16 cellular contexts compared by ENCODE assay signal in genomic region chr21:44957901-44958451, GRCh38. TPM values are rescaled to one million over a fixed set of nuclear protein-coding genes. Genes with fewer than 3 reads are reported as not detected.
A peak's percentile ranks its signal among the peaks of the same experiment; 100 is the strongest.
DNase-seq lines count a peak whose midpoint lies in the region; ATAC-seq and TF ChIP-seq lines count a peak whose summit lies in the region.
"Had no signal": no experiment of that assay in that cellular context is flagged by ENCODE, and none has a peak within 500 bp of the region (broad histone marks: within the 10 kb centered on the region; RNA-seq: fewer than 3 reads in every experiment).

No MANE protein-coding gene starts in this region.

- TF ChIP-seq POLR2A in breast epithelium (IDR thresholded peaks at IDR 0.05) = no peak

- intact Hi-C loops in breast epithelium (cut with DNase I; ENCODE audit: low total_unique reads) = loop anchor here (10.0 kb wide), 1 partner anchor 117 kb away; the partner anchor contains the start of gene ADARB1
- intact Hi-C loops in mammary epithelial cell (cut with micrococcal nuclease) = no loop called here
- intact Hi-C loops in Right ventricle myocardium superior (cut with DNase I) = no loop called here
- intact Hi-C loops in aorta (cut with DNase I) = loop anchor here (5.0 to 10.0 kb wide), 3 partner anchors 59 to 337 kb away; no protein-coding TSS in a partner anchor

- TF ChIP-seq CTCF in breast epithelium (IDR thresholded peaks at IDR 0.05) (no peak), mammary epithelial cell (conservative IDR thresholded peaks at IDR 0.05 in 1 of 2, IDR thresholded peaks at IDR 0.05 in 1 of 2; ENCODE audit: extremely low read depth in 1 of 2, insufficient read depth in 1 of 2, low read depth in 1 of 2, low read length in 2 of 2) (no peak), osteoblast (IDR thresholded peaks at IDR 0.05; ENCODE audit: extremely low read depth, low read depth, low read length) (no peak)

- H2AFZ ChIP-seq in mammary epithelial cell (ENCODE audit: low read depth, low read length) (no peak overlapping the region), osteoblast (ENCODE audit: low read length) (no peak overlapping the region)

- CTCF ChIA-PET in mammary epithelial cell (lab: Charles Lee; ENCODE audit: low non-redundant PET) = no interaction called here

- BruUV-seq in mammary epithelial cell (replicated peaks; lab: Mats Ljungman, UMichigan) = no TSS peak

- in situ Hi-C loops in mammary epithelial cell (cut with MboI; ENCODE audit: low sequenced_read_pairs in 2 of 2) = no loop called here

- H3K27me3 ChIP-seq in breast epithelium (no peaks in the 10 kb centered on the region), mammary epithelial cell (ENCODE audit: insufficient read depth, low read length) (no peaks in the 10 kb centered on the region), osteoblast (ENCODE audit: insufficient read depth, low read length) (no peaks in the 10 kb centered on the region), aorta (ENCODE audit: control insufficient read depth in 1 of 2, insufficient read depth in 2 of 2, low read length in 1 of 2) (no peaks in the 10 kb centered on the region)

- H4K20me1 ChIP-seq in mammary epithelial cell (ENCODE audit: insufficient read depth, low read length) = no peaks in the 10 kb centered on the region
- peaks cover 44% of the 10 kb centered on the region for H4K20me1 ChIP-seq in osteoblast (ENCODE audit: insufficient read depth, low read length)

- H3K4me2 ChIP-seq in mammary epithelial cell (ENCODE audit: insufficient read depth, low read depth, low read length) (no peak overlapping the region), osteoblast (ENCODE audit: insufficient read depth, low read length) (no peak overlapping the region)

- H3K36me3 ChIP-seq in breast epithelium (no peaks in the 10 kb centered on the region), mammary epithelial cell (ENCODE audit: insufficient read depth, low read length) (peaks cover 6% of the 10 kb centered on the region), osteoblast (ENCODE audit: insufficient read depth, low read length) (peaks cover 19% of the 10 kb centered on the region), aorta (ENCODE audit: control insufficient read depth in 1 of 2, insufficient read depth in 2 of 2, low read length in 1 of 2) (no peaks in the 10 kb centered on the region)

- 76% methylated on average over 15 of the region's 26 CpGs for WGBS in mammary epithelial cell (ENCODE audit: low coverage, missing lambda C conversion rate)
- 53 to 59% methylated on average over 21 to 26 of the region's 26 CpGs for WGBS in aorta, 2 donors

- no peak overlapping the region for H3K9ac ChIP-seq in mammary epithelial cell (ENCODE audit: insufficient read depth, low read length)

- no peak for DNase-seq in breast epithelium (ENCODE audit: low spot score in 2 of 2)
- no peak for DNase-seq in mammary epithelial cell
- DNase-seq in Right ventricle myocardium superior = peak; percentile 56
- no peak for DNase-seq in osteoblast (ENCODE audit: insufficient read length, low spot score, missing footprints)
- DNase-seq in aorta = peak; percentile 54 to 78
- DNase-seq in stimulated activated CD4-positive, alpha-beta T cell treated with anti-CD3 and anti-CD28 coated beads, Interleukin-2, amount 100 ng/mL, for 24 hours = no peak
- no peak for DNase-seq in NCI-H146 (lab: John Stamatoyannopoulos, UW)
- DNase-seq: 8988T; activated CD4-positive, CD25-positive, alpha-beta regulatory T cell treated with anti-CD3 and anti-CD28 coated beads, Interleukin-2, amount 50 U/mL, for 72 hours; amniotic stem cell; MM.1S; NCI-H2171; NK-92 treated with Interleukin-12 subunit alpha and Interleukin-12 subunit beta, amount 100 ng/mL, for 24 hours; stimulated activated CD4-positive, alpha-beta T cell treated with anti-CD3 and anti-CD28 coated beads, Interleukin-4, amount 100 ng/mL, for 4 hours; stimulated activated naive CD4-positive, alpha-beta T cell had no signal

- dilution Hi-C loops in mammary epithelial cell (cut with HindIII; ENCODE audit: low sequenced_read_pairs) = no loop called here

- H3K4me1 ChIP-seq in breast epithelium (peaks cover 18 to 24% of the 10 kb centered on the region in 2 donors), mammary epithelial cell (ENCODE audit: insufficient read depth, low read length) (peaks cover 28% of the 10 kb centered on the region), osteoblast (ENCODE audit: insufficient read depth, low read length) (peaks cover 30% of the 10 kb centered on the region), aorta (ENCODE audit: control insufficient read depth in 1 of 2, insufficient read depth in 2 of 2, low read length in 2 of 2) (no peaks in the 10 kb centered on the region)

- H3K79me2 ChIP-seq in mammary epithelial cell (ENCODE audit: insufficient read depth, low read length) = peaks cover 73% of the 10 kb centered on the region
- peaks cover 55% of the 10 kb centered on the region for H3K79me2 ChIP-seq in osteoblast (ENCODE audit: insufficient read depth, low read length)

- H3K4me3 ChIP-seq in breast epithelium = peak overlapping the region in 2 of 3 donors; percentile 5 to 53
- H3K4me3 ChIP-seq in mammary epithelial cell (replicated peaks in 1 of 3; ENCODE audit: insufficient read depth in 1 of 3, low read depth in 2 of 3, low read length in 3 of 3) = no peak overlapping the region
- no peak overlapping the region for H3K4me3 ChIP-seq in osteoblast (ENCODE audit: insufficient read depth, low read length)
- H3K4me3 ChIP-seq in aorta (ENCODE audit: low read length in 2 of 2) = no peak overlapping the region

- H3K9me3 ChIP-seq in breast epithelium (no peaks in the 10 kb centered on the region), mammary epithelial cell (replicated peaks; ENCODE audit: insufficient read depth, low read length) (no peaks in the 10 kb centered on the region), osteoblast (ENCODE audit: low read depth, low read length) (no peaks in the 10 kb centered on the region), aorta (ENCODE audit: control insufficient read depth, low read length) (no peaks in the 10 kb centered on the region)

- ATAC-seq in Right ventricle myocardium superior (ENCODE audit: poor library complexity) = peak; percentile 17
- ATAC-seq in aorta (ENCODE audit: low FRiP score) = peak; percentile 48
- ATAC-seq in HG02678 (IDR thresholded peaks at IDR 0.05; ENCODE audit: unreplicated experiment) = no peak

- H3K27ac ChIP-seq in breast epithelium = peak overlapping the region; percentile 81 to 94
- no peak overlapping the region for H3K27ac ChIP-seq in mammary epithelial cell (ENCODE audit: insufficient read depth, low read depth, low read length)
- H3K27ac ChIP-seq in osteoblast (ENCODE audit: low read depth, low read length) = peak overlapping the region; percentile 79
- H3K27ac ChIP-seq in aorta (ENCODE audit: low read depth in 1 of 2, low read length in 2 of 2) = peak overlapping the region; percentile 58 to 78

RNA-seq across cellular contexts. Expression of gene SLX9, which starts 18.1 kb away (rescaled TPM):
- total RNA-seq in breast epithelium (10 to 100 TPM; 15.8 to 17.7 (median 17.0) TPM), mammary epithelial cell (10 to 100 TPM; 17.3 to 53.2 TPM), Right ventricle myocardium superior (77.4 TPM), osteoblast (9.4 and 10.9 TPM in 2 replicates), aorta (10 to 100 TPM; 21.5 to 29.6 TPM)
- polyA plus RNA-seq in mammary epithelial cell (31.0 TPM), aorta (10 to 100 TPM; 17.3 to 19.2 TPM)
- 8.7 TPM for polyA minus RNA-seq in mammary epithelial cell

RNA-seq across cellular contexts. Expression of gene ITGB2, which starts 37.3 kb away (rescaled TPM):
- total RNA-seq in breast epithelium (100 to 1,000 TPM in 1 of 3 donors, 10 to 100 TPM in 2; 19.7 to 242 (median 92.8) TPM), mammary epithelial cell (1 to 10 TPM in 1 of 2 donors, not detected in 1; 2.7 TPM), Right ventricle myocardium superior (23.8 TPM), osteoblast (13.3 and 15.2 TPM in 2 replicates), aorta (100 to 1,000 TPM in 1 of 2 donors, 10 to 100 TPM in 1; 65.5 to 110 TPM)
- polyA plus RNA-seq in mammary epithelial cell (1.8 TPM), aorta (10 to 100 TPM in 1 of 2 donors, 1 to 10 TPM in 1; 6.7 to 48.5 TPM)
- polyA minus RNA-seq in mammary epithelial cell = not detected

Comparison
In these comparisons a context has a peak if more than half of its experiments do, and no peak if none do; other contexts are left out.
1. H3K4me3 ChIP-seq: peak in breast epithelium (2 of 3); none in mammary epithelial cell (0 of 3), osteoblast (single experiment) and aorta (0 of 2).
2. intact Hi-C loops: an anchor here in breast epithelium (10.0 kb wide) and aorta (5.0 to 10.0 kb wide); none called in mammary epithelial cell and Right ventricle myocardium superior.
3. DNase-seq: peak in Right ventricle myocardium superior (single experiment) and aorta (2 of 2); none in breast epithelium (0 of 2), mammary epithelial cell (single experiment), osteoblast (single experiment), stimulated activated CD4-positive, alpha-beta T cell treated with anti-CD3 and anti-CD28 coated beads, Interleukin-2, amount 100 ng/mL, for 24 hours (0 of 2) and NCI-H146 (single experiment).